1 cellular context compared by ENCODE assay signal in the genomic region with DNA sequence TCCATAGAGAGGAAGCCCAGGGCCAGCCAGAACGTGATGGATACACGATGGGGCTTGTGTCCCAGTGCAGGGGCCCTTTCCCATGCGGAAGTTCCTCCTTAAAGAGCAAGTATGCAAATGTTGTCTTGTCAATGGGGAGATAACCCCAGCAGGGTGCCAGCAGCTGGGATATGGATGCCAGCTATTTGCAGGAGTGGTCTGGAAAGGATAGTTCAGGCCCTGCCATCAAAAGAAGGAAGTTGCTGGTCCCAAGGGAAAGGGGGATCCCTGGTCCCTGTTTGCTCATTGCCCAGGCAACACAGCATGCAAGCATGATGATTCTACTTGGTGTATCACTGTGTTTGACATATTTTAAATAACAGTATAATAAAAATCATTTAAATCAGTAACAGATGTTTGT.
TF ChIP-seq lines count a peak whose summit lies in the region.

No MANE protein-coding gene starts in this region.

TF ChIP-seq in H1, 55 proteins besides CTCF, POLR2A, EP300 and RAD21:
- TF ChIP-seq TCF12 (IDR thresholded peaks at IDR 0.05; ENCODE audit: low read depth, low read length) (peak; percentile 72; the same call in 1 of the 2 replicates), NANOG (IDR thresholded peaks at IDR 0.05; ENCODE audit: insufficient read depth, low read depth, low read length, poor library complexity, severe bottlenecking) (peak; percentile 8), PHF8 (conservative IDR thresholded peaks at IDR 0.05; ENCODE audit: low read depth, low read length) (no peak)
